18 cellular contexts compared by ENCODE assay signal in genomic region chr9:89097219-89097618, GRCh38.
DNase-seq lines count a peak whose midpoint lies in the region; ATAC-seq and FAIRE-seq lines count a peak whose summit lies in the region.
"Had no signal": no experiment of that assay in that cellular context is flagged by ENCODE, and none has a peak within 500 bp of the region (broad histone marks: within the 10 kb centered on the region; RNA-seq: fewer than 3 reads in every experiment).

No MANE protein-coding gene starts in this region.

- peak; percentile 8 for DNase-seq in EH (ENCODE audit: low read depth)
- DNase-seq in foreskin melanocyte, result peak; percentile 73
- DNase-seq in T-helper 9 cell, result no peak
- DNase-seq in GOT3 (lab: John Stamatoyannopoulos, UW), result no peak
- DNase-seq in GM19238 (ENCODE audit: insufficient read length, low spot score), result no peak
- DNase-seq: ACHN; BE2C; C1 segment of cervical spinal cord; Caco-2; CD4-positive, CD25-positive, alpha-beta regulatory T cell; CD8-positive, alpha-beta memory T cell; GDM1 had no signal

- peak; percentile 70 for FAIRE-seq in endometrium (lab: Jason Lieb, UNC)
- FAIRE-seq: D721Med, GM12892, GM18507, H1 had no signal

- no peak for ATAC-seq in HG03460 (IDR thresholded peaks at IDR 0.05; ENCODE audit: unreplicated experiment)

Comparison
In these comparisons a context has a peak if more than half of its experiments do, and no peak if none do; other contexts are left out.
1. DNase-seq: peak in EH (single experiment) and foreskin melanocyte (single experiment); none in T-helper 9 cell (single experiment), GOT3 (single experiment) and GM19238 (single experiment).